8 cellular contexts compared by ENCODE assay signal in the genomic region with DNA sequence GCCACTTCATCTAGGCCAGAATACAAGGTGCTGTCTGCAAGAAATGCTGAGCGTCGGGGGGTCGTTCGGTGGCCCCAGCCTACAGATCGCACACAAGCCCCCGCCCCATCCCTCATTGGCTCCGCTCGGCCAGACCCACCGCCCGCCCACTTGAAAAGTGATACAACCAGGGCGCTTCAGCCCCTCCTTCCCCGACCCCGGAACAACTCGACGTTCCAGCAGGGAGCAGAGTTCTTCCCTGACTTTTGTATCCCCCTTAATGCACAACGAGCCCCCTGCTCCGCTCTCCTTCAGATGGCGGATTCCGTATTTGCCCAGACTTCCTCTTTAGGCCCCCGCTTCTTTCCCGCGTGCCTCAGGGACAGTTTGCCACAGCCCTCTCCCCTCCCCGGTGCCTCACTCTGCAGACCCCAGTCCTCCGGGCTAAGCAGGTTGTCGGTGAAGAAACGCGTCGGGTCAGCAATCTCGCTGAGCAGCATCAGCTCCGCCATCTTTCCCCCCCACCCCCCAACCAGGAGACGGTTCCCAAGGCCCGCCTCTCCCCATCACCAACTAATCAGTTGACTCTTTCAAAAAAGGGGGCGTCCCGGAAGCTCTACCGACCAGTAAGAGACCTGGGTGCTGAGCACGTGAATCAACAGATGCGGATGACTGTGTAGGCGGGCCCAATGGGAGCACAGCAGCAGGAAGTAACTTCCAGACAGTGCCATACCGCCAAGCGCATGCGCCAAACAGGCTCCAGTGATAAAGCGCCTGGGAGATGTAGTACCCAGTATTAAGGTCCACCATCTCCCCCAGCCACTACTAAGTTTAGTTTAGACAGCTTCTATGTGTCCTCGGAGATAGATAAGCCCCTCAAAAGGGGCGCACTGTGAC. TPM values are rescaled to one million over a fixed set of nuclear protein-coding genes. Genes with fewer than 3 reads are reported as not detected.
A peak's percentile ranks its signal among the peaks of the same experiment; 100 is the strongest.
DNase-seq lines count a peak whose midpoint lies in the region; ATAC-seq and TF ChIP-seq lines count a peak whose summit lies in the region.

A gene (minus strand): TSS at position 530 of the 876 bp plus-strand sequence. CDS start 39 bp downstream, at position 491.

- peak in 3 of 4 donors; percentile 60 to 72 (median 61) for TF ChIP-seq POLR2A in esophagus squamous epithelium (IDR thresholded peaks at IDR 0.05)

- H4K20me1 ChIP-seq in Karpas-422 (ENCODE audit: insufficient read depth, low read depth, low read length): no peaks in the 10 kb centered on the region

- H3K27me3 ChIP-seq in Karpas-422 (ENCODE audit: low read length): no peaks in the 10 kb centered on the region
- no peaks in the 10 kb centered on the region for H3K27me3 ChIP-seq in esophagus squamous epithelium

- H3K9me3 ChIP-seq in Karpas-422 (ENCODE audit: low read length) (no peaks in the 10 kb centered on the region), esophagus squamous epithelium (no peaks in the 10 kb centered on the region)

- H3K4me1 ChIP-seq in Karpas-422 (ENCODE audit: low read length) (peaks cover 30% of the 10 kb centered on the region), esophagus squamous epithelium (peaks cover 28 to 79% (median 31%) of the 10 kb centered on the region in 3 donors)

- peaks cover 44% of the 10 kb centered on the region for H3K79me2 ChIP-seq in Karpas-422 (ENCODE audit: low read length)

- H3K9ac ChIP-seq in Karpas-422 (ENCODE audit: low read length): peak within 1 kb of the TSS; percentile 99

- H3K4me3 ChIP-seq in Karpas-422 (ENCODE audit: low read length) (peak within 1 kb of the TSS; percentile 99), esophagus squamous epithelium (peak within 1 kb of the TSS; percentile 61 to 95 (median 84))

- H3K27ac ChIP-seq in Karpas-422 (ENCODE audit: low read length) (peak within 1 kb of the TSS; percentile 82), esophagus squamous epithelium (peak within 1 kb of the TSS; percentile 85 to 98 (median 96))

- H3K9me2 ChIP-seq in Karpas-422 (replicated peaks; ENCODE audit: insufficient read depth, low read length): no peaks in the 10 kb centered on the region

- intact Hi-C loops in esophagus squamous epithelium (cut with DNase I): no loop called here

- DNase-seq in DMS79 treated with DMSO at 0.1 percent for 48 hours (lab: John Stamatoyannopoulos, UW) (peak; percentile 99), Karpas-422 (peak; percentile 99), RKO (ENCODE audit: low spot score) (peak; percentile 100), activated T-helper 1 cell treated with Interleukin-2 at 50 U/mL for 16 hours (ENCODE audit: low read depth) (peak; percentile 93), esophagus squamous epithelium (lab: John Stamatoyannopoulos, UW) (peak; percentile 97), myocyte (ENCODE audit: low read depth) (peak; percentile 100)
- DNase-seq in stimulated activated CD8-positive, alpha-beta memory T cell treated with anti-CD3 and anti-CD28 coated beads, Interleukin-7, amount 100 ng/mL, for 48 hours (ENCODE audit: extremely low read depth in 1 of 2, low read depth in 1 of 2): peak; percentile 87 to 99

- 0 to 3% methylated on average over 4 to 22 of the region's 44 CpGs for WGBS in esophagus squamous epithelium, 2 donors

- H2AFZ ChIP-seq in Karpas-422 (ENCODE audit: low read length): no peak within 1 kb of the TSS

- H3K4me2 ChIP-seq in Karpas-422 (ENCODE audit: low read depth, low read length, poor library complexity, severe bottlenecking): peak within 1 kb of the TSS; percentile 76

- peak in 1 of 6 experiments; percentile 21 for TF ChIP-seq CTCF in esophagus squamous epithelium (IDR thresholded peaks at IDR 0.05)

- peak; percentile 80 for ATAC-seq in GM21825 (IDR thresholded peaks at IDR 0.05; ENCODE audit: unreplicated experiment)

- H3K36me3 ChIP-seq in Karpas-422 (ENCODE audit: insufficient read depth, low read length) (no peaks in the 10 kb centered on the region; the same call in 1 of the 2 replicates), esophagus squamous epithelium (peaks cover 0 to 39% (median 29%) of the 10 kb centered on the region in 3 donors)

RNA-seq across cellular contexts. Expression of the gene that starts here (rescaled TPM):
- total RNA-seq in Karpas-422 (2014; rRNA removed; shearing (Covaris generic); ENCODE audit: low replicate concordance): 51.3 and 62.5 TPM in 2 replicates
- total RNA-seq in esophagus squamous epithelium: 10 to 100 TPM; 27.3 to 45.4 (median 30.0) TPM
- total RNA-seq in myocyte: 26.4 and 34.7 TPM in 2 replicates
- 81.3 TPM for polyA plus RNA-seq in myocyte (2012)

Comparison
In these comparisons a context has a peak if more than half of its experiments do, and no peak if none do; other contexts are left out.
1. Peak in every context shown above with its lines: DNase-seq, ATAC-seq, H3K4me3 ChIP-seq and H3K27ac ChIP-seq.